In the genomic region with DNA sequence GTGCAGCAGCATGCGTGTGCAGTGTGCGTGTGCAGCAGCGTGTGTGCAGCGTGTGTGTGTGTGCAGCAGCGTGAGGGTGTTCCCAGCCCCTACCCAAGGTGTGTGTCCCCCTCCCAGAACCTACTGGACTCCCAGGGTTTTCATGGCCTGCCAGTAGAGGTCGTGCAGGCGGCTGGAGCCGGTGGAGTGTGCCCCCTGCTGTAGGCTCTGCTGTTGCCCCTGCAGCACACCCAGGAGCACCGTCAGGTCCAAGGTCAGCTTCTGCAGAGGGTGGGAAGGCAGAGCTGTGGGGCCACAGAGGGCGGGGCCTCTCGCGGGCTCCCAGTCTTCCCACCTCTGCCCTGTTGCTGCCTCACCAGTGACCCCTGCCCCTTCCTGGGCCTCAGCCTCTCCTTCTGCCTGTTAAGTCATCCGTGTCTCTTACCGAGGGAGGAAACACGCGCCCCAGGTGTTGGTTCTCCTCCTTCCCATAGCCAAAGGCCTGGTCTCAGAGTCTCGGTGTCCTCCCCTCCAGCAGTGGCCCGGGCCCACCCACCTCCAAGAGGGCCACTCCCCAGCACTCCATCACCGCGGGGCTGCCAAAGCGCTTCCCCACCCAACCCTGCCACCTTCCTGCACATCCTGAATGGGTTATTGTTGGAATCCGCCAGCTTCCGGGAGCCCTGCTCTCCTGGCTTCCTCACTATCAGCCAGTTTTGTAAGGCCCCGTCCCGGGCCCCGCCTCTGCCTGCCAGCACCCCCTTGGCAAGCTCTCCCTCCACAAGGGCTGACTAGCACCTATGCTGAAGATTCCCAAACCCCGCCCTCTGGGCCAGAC, we compare ENCODE assay signal across 16 cellular contexts. TPM values are rescaled to one million over a fixed set of nuclear protein-coding genes. Genes with fewer than 3 reads are reported as not detected.
A peak's percentile ranks its signal among the peaks of the same experiment; 100 is the strongest.
DNase-seq lines count a peak whose midpoint lies in the region; ATAC-seq and TF ChIP-seq lines count a peak whose summit lies in the region.
"Had no signal": no experiment of that assay in that cellular context is flagged by ENCODE, and none has a peak within 500 bp of the region (broad histone marks: within the 10 kb centered on the region; RNA-seq: fewer than 3 reads in every experiment).

No MANE protein-coding gene starts in this region.

- H3K9me2 ChIP-seq in SU-DHL-6 (replicated peaks; ENCODE audit: insufficient read depth, low read length) (no peaks in the 10 kb centered on the region), SK-N-SH (no peaks in the 10 kb centered on the region)

- intact Hi-C loops in heart right ventricle (cut with DNase I): loop anchor here in 4 of 10 donors (2.0 to 10.0 kb wide), 4 partner anchors 33 to 120 kb away; no protein-coding TSS in a partner anchor
- intact Hi-C loops in psoas muscle (cut with DNase I): loop anchor here (5.0 kb wide), 1 partner anchor 118 kb away; no protein-coding TSS in a partner anchor

- POLR2A ChIA-PET in SK-N-SH (lab: Yijun Ruan, JAX): no interaction called here

- H3K9ac ChIP-seq in SU-DHL-6 (ENCODE audit: low read length) (no peak overlapping the region), SK-N-SH (no peak overlapping the region)
- H3K9ac ChIP-seq: GM23248 had no signal

- H2AFZ ChIP-seq in SU-DHL-6 (ENCODE audit: low read depth, low read length, severe bottlenecking): no peak overlapping the region
- H2AFZ ChIP-seq in SK-N-SH (ENCODE audit: low read depth): no peak overlapping the region
- H2AFZ ChIP-seq: GM23248 had no signal

- no peaks in the 10 kb centered on the region for H3K4me1 Mint-ChIP-seq in immature natural killer cell
- H3K4me1 Mint-ChIP-seq: activated naive CD4-positive, alpha-beta T cell treated with anti-CD3 and anti-CD28 coated beads, Interleukin-2, amount 50 U/mL, for 24 hours had no signal

- TF ChIP-seq EP300 in SK-N-SH (IDR thresholded peaks at IDR 0.05; ENCODE audit: borderline replicate concordance in 1 of 2, low read depth in 1 of 2, low read length in 1 of 2): no peak

- no peaks in the 10 kb centered on the region for H3K9me3 ChIP-seq in SU-DHL-6 (ENCODE audit: insufficient read depth, low read length)
- H3K9me3 ChIP-seq in heart right ventricle: no peaks in the 10 kb centered on the region
- H3K9me3 ChIP-seq in psoas muscle: no peaks in the 10 kb centered on the region
- no peaks in the 10 kb centered on the region for H3K9me3 ChIP-seq in SK-N-SH

- H3K4me3 ChIP-seq in SU-DHL-6 (ENCODE audit: insufficient read depth, low read length, poor library complexity, severe bottlenecking): no peak overlapping the region
- H3K4me3 ChIP-seq in heart right ventricle: peak overlapping the region in 1 of 10 donors; percentile 28
- H3K4me3 ChIP-seq in psoas muscle: no peak overlapping the region
- no peak overlapping the region for H3K4me3 ChIP-seq in SK-N-SH (ENCODE audit: low read depth in 2 of 2, low read length in 1 of 2)
- H3K4me3 ChIP-seq: GM23248 had no signal

- no peak overlapping the region for H3K27ac Mint-ChIP-seq in immature natural killer cell
- H3K27ac Mint-ChIP-seq: activated naive CD4-positive, alpha-beta T cell treated with anti-CD3 and anti-CD28 coated beads, Interleukin-2, amount 50 U/mL, for 24 hours; CD8-positive, alpha-beta T cell had no signal

- H3K79me2 ChIP-seq in SU-DHL-6 (ENCODE audit: insufficient read depth, low read length) (no peaks in the 10 kb centered on the region), SK-N-SH (ENCODE audit: insufficient read depth) (no peaks in the 10 kb centered on the region)

- H3K36me3 Mint-ChIP-seq in immature natural killer cell: peaks cover 0 to 5% (median 4%) of the 10 kb centered on the region in 3 donors
- H3K36me3 Mint-ChIP-seq: activated naive CD4-positive, alpha-beta T cell treated with anti-CD3 and anti-CD28 coated beads, Interleukin-2, amount 50 U/mL, for 24 hours had no signal

- CTCF ChIA-PET in SK-N-SH (lab: Yijun Ruan, JAX): interaction anchor here (0.6 to 2.2 kb wide), 5 partner anchors 8 to 120 kb away, joined by 3 to 10 read pairs (median 4); no protein-coding TSS in a partner anchor

- peaks cover 7% of the 10 kb centered on the region; the same call in 1 of the 2 replicates for H3F3A ChIP-seq in SU-DHL-6 (ENCODE audit: insufficient read depth)
- H3F3A ChIP-seq in SK-N-SH (replicated peaks; ENCODE audit: insufficient read depth): no peaks in the 10 kb centered on the region

- H3K27me3 ChIP-seq in SU-DHL-6 (ENCODE audit: low read length): no peaks in the 10 kb centered on the region
- no peaks in the 10 kb centered on the region for H3K27me3 ChIP-seq in heart right ventricle
- H3K27me3 ChIP-seq in psoas muscle (ENCODE audit: insufficient read depth in 3 of 3, low read length in 2 of 3): no peaks in the 10 kb centered on the region
- H3K27me3 ChIP-seq in SK-N-SH (ENCODE audit: insufficient read depth): no peaks in the 10 kb centered on the region

- 73 to 74% methylated on average over 27 of the region's 27 CpGs for WGBS in heart right ventricle, 2 donors
- WGBS in psoas muscle, 3 donors: 68 to 75% (median 69%) methylated on average over 26 to 27 of the region's 27 CpGs
- 93% methylated on average over 14 of the region's 27 CpGs for WGBS in SK-N-SH (ENCODE audit: low lambda C conversion rate)

- no peaks in the 10 kb centered on the region for H3K9me3 Mint-ChIP-seq in immature natural killer cell
- H3K9me3 Mint-ChIP-seq: activated naive CD4-positive, alpha-beta T cell treated with anti-CD3 and anti-CD28 coated beads, Interleukin-2, amount 50 U/mL, for 24 hours; CD8-positive, alpha-beta T cell had no signal

- H3K36me3 ChIP-seq in SU-DHL-6 (ENCODE audit: low read length): no peaks in the 10 kb centered on the region; the same call in 1 of the 2 replicates
- peaks cover 0 to 77% (median 25%) of the 10 kb centered on the region in 9 donors for H3K36me3 ChIP-seq in heart right ventricle
- peaks cover 3 to 72% of the 10 kb centered on the region in 2 donors for H3K36me3 ChIP-seq in psoas muscle (ENCODE audit: insufficient read depth in 1 of 2, low read depth in 1 of 2)
- peaks cover 3 to 69% of the 10 kb centered on the region in 2 experiments for H3K36me3 ChIP-seq in SK-N-SH (replicated peaks in 1 of 2; ENCODE audit: control insufficient read depth in 1 of 2, insufficient read depth in 2 of 2, low read length in 1 of 2)

- TF ChIP-seq CTCF in GM12873 (IDR thresholded peaks at IDR 0.05; ENCODE audit: insufficient read depth, low read depth, low read length, missing control alignments) (peak; percentile 26), SU-DHL-6 (IDR thresholded peaks at IDR 0.05; ENCODE audit: insufficient read depth, low read length, poor library complexity, severe bottlenecking) (peak; percentile 18), heart right ventricle (IDR thresholded peaks at IDR 0.05) (peak in 5 of 9 donors; percentile 15 to 41 (median 27)), psoas muscle (IDR thresholded peaks at IDR 0.05) (peak; percentile 12), SK-N-SH (IDR thresholded peaks at IDR 0.05) (no peak)

- no peak overlapping the region for H3K4me3 Mint-ChIP-seq in immature natural killer cell
- H3K4me3 Mint-ChIP-seq: activated naive CD4-positive, alpha-beta T cell treated with anti-CD3 and anti-CD28 coated beads, Interleukin-2, amount 50 U/mL, for 24 hours; CD8-positive, alpha-beta T cell had no signal

- TF ChIP-seq RAD21 in SK-N-SH (IDR thresholded peaks at IDR 0.05; ENCODE audit: low read length): no peak

- peaks cover 0 to 2% (median 0%) of the 10 kb centered on the region in 3 donors for H3K27me3 Mint-ChIP-seq in immature natural killer cell (ENCODE audit: low read depth in 3 of 3)
- H3K27me3 Mint-ChIP-seq: activated naive CD4-positive, alpha-beta T cell treated with anti-CD3 and anti-CD28 coated beads, Interleukin-2, amount 50 U/mL, for 24 hours had no signal

- DNase-seq in heart right ventricle: peak in 1 of 2 donors; percentile 60
- peak in 1 of 2 donors; percentile 35 for DNase-seq in psoas muscle
- no peak for DNase-seq in NCI-H187 (lab: John Stamatoyannopoulos, UW)
- DNase-seq in immature natural killer cell: no peak
- no peak for DNase-seq in DMS114 treated with DMSO at 0.1 percent for 48 hours (lab: John Stamatoyannopoulos, UW; ENCODE audit: unreplicated experiment)
- no peak for DNase-seq in SK-N-SH
- DNase-seq: activated CD4-positive, CD25-positive, alpha-beta regulatory T cell treated with anti-CD3 and anti-CD28 coated beads, Interleukin-2, amount 50 U/mL, for 72 hours; CD8-positive, alpha-beta T cell; GM23248; NCI-H1417 treated with DMSO at 0.1 percent for 48 hours; retina; RPMI8226 had no signal

- H3K27ac ChIP-seq in SU-DHL-6 (ENCODE audit: low read depth, low read length) (no peak overlapping the region), heart right ventricle (peak overlapping the region in 8 of 10 donors; percentile 35 to 83 (median 73)), psoas muscle (peak overlapping the region; percentile 36), SK-N-SH (ENCODE audit: low read depth in 2 of 2, low read length in 1 of 2) (no peak overlapping the region)
- H3K27ac ChIP-seq: GM23248, HL-60 had no signal

- ATAC-seq in heart right ventricle (peak in 5 of 8 donors; percentile 9 to 29 (median 15)), psoas muscle (no peak)
- ATAC-seq: CD8-positive, alpha-beta T cell had no signal

- H3K4me1 ChIP-seq in heart right ventricle: peaks cover 25 to 67% (median 49%) of the 10 kb centered on the region in 9 donors
- H3K4me1 ChIP-seq in psoas muscle: peaks cover 21% of the 10 kb centered on the region
- H3K4me1 ChIP-seq in SK-N-SH (ENCODE audit: control insufficient read depth in 1 of 2, insufficient read depth in 2 of 2, low read depth in 1 of 2, low read length in 1 of 2): peaks cover 0 to 7% of the 10 kb centered on the region in 2 experiments; a peak in 1 of 4 replicates

- no peaks in the 10 kb centered on the region for H4K20me1 ChIP-seq in SU-DHL-6 (ENCODE audit: low read depth, low read length)
- no peaks in the 10 kb centered on the region for H4K20me1 ChIP-seq in SK-N-SH (ENCODE audit: insufficient read depth)

- H3K4me2 ChIP-seq in SU-DHL-6 (ENCODE audit: low read depth, low read length, poor library complexity, severe bottlenecking) (no peak overlapping the region), SK-N-SH (no peak overlapping the region)

RNA-seq across cellular contexts. Expression of a gene that starts 14.8 kb away (rescaled TPM):
- total RNA-seq in heart right ventricle: 10 to 100 TPM; 18.7 to 30.3 (median 21.7) TPM
- polyA plus RNA-seq in heart right ventricle: 10 to 100 TPM; 25.4 to 25.7 TPM
- 10 to 100 TPM; 31.3 to 63.2 (median 46.3) TPM for total RNA-seq in psoas muscle
- 10 to 100 TPM; 28.5 to 54.4 (median 35.5) TPM for polyA plus RNA-seq in psoas muscle
- polyA plus RNA-seq in immature natural killer cell: 10 to 100 TPM in 1 of 3 donors, 1 to 10 TPM in 2; 3.5 to 21.9 (median 7.2) TPM
- polyA plus RNA-seq in SK-N-SH (2012; rRNA removed): 74.7 and 93.0 TPM in 2 replicates
- polyA plus RNA-seq in SK-N-SH (2012; cell fraction: cytosol; rRNA removed): 32.8 and 40.9 TPM in 2 replicates
- polyA plus RNA-seq in SK-N-SH (2012; cell fraction: nucleus; rRNA removed): 264 and 287 TPM in 2 replicates

RNA-seq across cellular contexts. Expression of a gene that starts 19.9 kb away (rescaled TPM):
- total RNA-seq in heart right ventricle (under 1 TPM in 4 of 10 donors, not detected in 6; 0.08 to 0.19 (median 0.12) TPM), psoas muscle (not detected)
- polyA plus RNA-seq in heart right ventricle (under 1 TPM; 0.03 to 0.15 TPM), psoas muscle (under 1 TPM in 1 of 3 donors, not detected in 2; 0.03 TPM), immature natural killer cell (not detected), SK-N-SH (2012; rRNA removed) (not detected in 2 replicates)
- polyA plus RNA-seq in SK-N-SH (2012; cell fraction: cytosol; rRNA removed): not detected in 2 replicates
- polyA plus RNA-seq in SK-N-SH (2012; cell fraction: nucleus; rRNA removed): not detected in 2 replicates
- total RNA-seq: CD8-positive, alpha-beta T cell; GM23248 had no signal
- polyA plus RNA-seq: GM23248 had no signal

RNA-seq across cellular contexts. Expression of a gene that starts 41.8 kb away (rescaled TPM):
- total RNA-seq in heart right ventricle: 10 to 100 TPM in 4 of 10 donors, 1 to 10 TPM in 6; 4.5 to 19.9 (median 8.9) TPM
- polyA plus RNA-seq in heart right ventricle: 10 to 100 TPM; 22.0 to 27.7 TPM
- total RNA-seq in psoas muscle: 1 to 10 TPM; 3.5 to 7.1 (median 6.3) TPM
- polyA plus RNA-seq in psoas muscle: 10 to 100 TPM in 1 of 3 donors, 1 to 10 TPM in 2; 6.0 to 10.6 (median 7.4) TPM
- polyA plus RNA-seq in immature natural killer cell: under 1 TPM in 1 of 3 donors, not detected in 2; 0.26 TPM
- polyA plus RNA-seq in SK-N-SH (2012; rRNA removed): 0.08 TPM in 1 of 2 replicates, not detected in the other
- polyA plus RNA-seq in SK-N-SH (2012; cell fraction: cytosol; rRNA removed): 0.05 and 0.08 TPM in 2 replicates
- 0.14 and 0.19 TPM in 2 replicates for polyA plus RNA-seq in SK-N-SH (2012; cell fraction: nucleus; rRNA removed)
- total RNA-seq: GM23248 had no signal

RNA-seq across cellular contexts. Expression of a gene that starts 43.9 kb away (rescaled TPM):
- 10 to 100 TPM in 9 of 10 donors, 1 to 10 TPM in 1; 7.8 to 84.1 (median 23.4) TPM for total RNA-seq in heart right ventricle
- 10 to 100 TPM in 1 of 2 donors, 1 to 10 TPM in 1; 2.7 to 11.8 TPM for polyA plus RNA-seq in heart right ventricle
- total RNA-seq in psoas muscle: 100 to 1,000 TPM; 248 to 524 (median 400) TPM
- polyA plus RNA-seq in psoas muscle: 100 to 1,000 TPM in 2 of 3 donors, 10 to 100 TPM in 1; 20.7 to 318 (median 210) TPM
- not detected for polyA plus RNA-seq in immature natural killer cell
- not detected in 2 replicates for polyA plus RNA-seq in SK-N-SH (2012; rRNA removed)
- not detected in 2 replicates for polyA plus RNA-seq in SK-N-SH (2012; cell fraction: cytosol; rRNA removed)
- not detected in 2 replicates for polyA plus RNA-seq in SK-N-SH (2012; cell fraction: nucleus; rRNA removed)
- total RNA-seq: CD8-positive, alpha-beta T cell; GM23248 had no signal
- polyA plus RNA-seq: GM23248 had no signal

Comparison
In these comparisons a context has a peak if more than half of its experiments do, and no peak if none do; other contexts are left out.
1. H3K27ac ChIP-seq: peak in heart right ventricle (8 of 10) and psoas muscle (single experiment); none in SU-DHL-6 (single experiment) and SK-N-SH (0 of 2).
2. ATAC-seq: peak in heart right ventricle (5 of 8); none in psoas muscle (0 of 4).